Comparison of ENCODE assay signal across 25 cellular contexts in genomic region chr19:44814517-44814916, GRCh38. TPM values are rescaled to one million over a fixed set of nuclear protein-coding genes. Genes with fewer than 3 reads are reported as not detected.
DNase-seq lines count a peak whose midpoint lies in the region; ATAC-seq and TF ChIP-seq lines count a peak whose summit lies in the region.
"Had no signal": no experiment of that assay in that cellular context is flagged by ENCODE, and none has a peak within 500 bp of the region (broad histone marks: within the 10 kb centered on the region; RNA-seq: fewer than 3 reads in every experiment).

No MANE protein-coding gene starts in this region.

- WGBS in neuronal stem cell (ENCODE audit: extremely low coverage in 2 of 2, insufficient read length in 2 of 2, insufficient replicate concordance in 1 of 2), 2 donors: no CpG with 5 or more reads among the region's 17 CpGs

- H2BK120ac ChIP-seq in neuronal stem cell (ENCODE audit: low read depth, low read length): no peak overlapping the region

- peaks cover 0 to 3% of the 10 kb centered on the region in 2 donors for H3K9me3 ChIP-seq in neuronal stem cell (replicated peaks in 1 of 2; ENCODE audit: control insufficient read depth in 2 of 2, insufficient read depth in 1 of 2, low read depth in 1 of 2, low read length in 2 of 2)
- H3K9me3 ChIP-seq: A549; BE2C; BLaER1 treated with 17β-estradiol and CSF1 and Interleukin-3, amounts not matched to agents 10 nM and 100 nM had no signal

- H2BK15ac ChIP-seq in neuronal stem cell (ENCODE audit: low read length): no peak overlapping the region

- H3K79me1 ChIP-seq in neuronal stem cell (ENCODE audit: low read depth, low read length): no peaks in the 10 kb centered on the region

- DNase-seq in CD1c-positive myeloid dendritic cell (ENCODE audit: extremely low spot score): peak; percentile 23
- DNase-seq in MV-4-11 (lab: John Stamatoyannopoulos, UW): peak; percentile 24
- no peak for DNase-seq in left lobe of liver (ENCODE audit: low spot score)
- no peak for DNase-seq in neuronal stem cell (ENCODE audit: low spot score)
- DNase-seq in omental fat pad (ENCODE audit: low spot score): no peak
- no peak for DNase-seq in activated CD4-positive, CD25-positive, alpha-beta regulatory T cell (lab: John Stamatoyannopoulos, UW)
- DNase-seq: 8988T; ACHN; AML-193; BE2C; Calu3; CD4-positive, alpha-beta memory T cell; COR-L47; DMS53; DMS79 treated with DMSO at 0.1 percent for 48 hours; GF-D8; GM23248; H7; HCEC 1CT had no signal

- no peaks in the 10 kb centered on the region for H3K36me3 ChIP-seq in neuronal stem cell (replicated peaks in 1 of 2; ENCODE audit: control insufficient read depth in 2 of 2, insufficient read depth in 2 of 2, low read length in 2 of 2)
- H3K36me3 ChIP-seq: BE2C; BLaER1 treated with 17β-estradiol and CSF1 and Interleukin-3, amounts not matched to agents 10 nM and 100 nM had no signal

- H3K4ac ChIP-seq in neuronal stem cell (ENCODE audit: low read length): no peak overlapping the region

- peak overlapping the region; percentile 10 for H2AK5ac ChIP-seq in neuronal stem cell (ENCODE audit: low read depth, low read length)

- H3K18ac ChIP-seq in neuronal stem cell (ENCODE audit: low read length): no peak overlapping the region

- H3K9ac ChIP-seq in neuronal stem cell (ENCODE audit: low read depth, low read length, poor library complexity): peak overlapping the region; percentile 30
- H3K9ac ChIP-seq: BLaER1 treated with 17β-estradiol and CSF1 and Interleukin-3, amounts not matched to agents 10 nM and 100 nM; GM23248 had no signal

- no peak overlapping the region for H2BK5ac ChIP-seq in neuronal stem cell (ENCODE audit: low read length)

- H3K23ac ChIP-seq in neuronal stem cell (ENCODE audit: low read depth, low read length, poor library complexity): peak overlapping the region; percentile 10

- ATAC-seq in left lobe of liver: peak; percentile 33
- no peak for ATAC-seq in HG02973 (IDR thresholded peaks at IDR 0.05; ENCODE audit: unreplicated experiment)
- ATAC-seq in omental fat pad (ENCODE audit: low FRiP score): no peak
- ATAC-seq: A549 had no signal

- no peak overlapping the region for H2BK12ac ChIP-seq in neuronal stem cell (ENCODE audit: low read length)

- H2AFZ ChIP-seq in neuronal stem cell (ENCODE audit: low read length): no peak overlapping the region
- H2AFZ ChIP-seq: GM23248 had no signal

- H3K4me1 ChIP-seq in neuronal stem cell (ENCODE audit: control insufficient read depth in 2 of 2, insufficient read depth in 1 of 2, low read depth in 1 of 2, low read length in 2 of 2): peaks cover 10 to 14% of the 10 kb centered on the region in 2 donors
- H3K4me1 ChIP-seq: BE2C had no signal

- H3K4me3 ChIP-seq in neuronal stem cell (ENCODE audit: low read length in 2 of 2): no peak overlapping the region
- H3K4me3 ChIP-seq: A549; BLaER1 treated with 17β-estradiol and CSF1 and Interleukin-3, amounts not matched to agents 10 nM and 100 nM; GM23248 had no signal

- no peak overlapping the region for H3K27ac ChIP-seq in neuronal stem cell (replicated peaks; ENCODE audit: low read length)
- H3K27ac ChIP-seq: A549; BLaER1 treated with 17β-estradiol and CSF1 and Interleukin-3, amounts not matched to agents 10 nM and 100 nM; GM23248 had no signal

- peaks cover 0 to 5% (median 0%) of the 10 kb centered on the region in 3 experiments for H3K27me3 ChIP-seq in neuronal stem cell (ENCODE audit: control insufficient read depth in 3 of 3, insufficient read depth in 3 of 3, low read depth in 1 of 3, low read length in 3 of 3)
- H3K27me3 ChIP-seq: BE2C; BLaER1 treated with 17β-estradiol and CSF1 and Interleukin-3, amounts not matched to agents 10 nM and 100 nM had no signal

- TF ChIP-seq CTCF in omental fat pad (IDR thresholded peaks at IDR 0.05): no peak

- no peak overlapping the region for H3K14ac ChIP-seq in neuronal stem cell (ENCODE audit: low read length)

- H3K4me2 ChIP-seq in neuronal stem cell (ENCODE audit: insufficient read depth, low read length, poor library complexity, severe bottlenecking): no peak overlapping the region
- H3K4me2 ChIP-seq: A549; BLaER1 treated with 17β-estradiol and CSF1 and Interleukin-3, amounts not matched to agents 10 nM and 100 nM had no signal

- no peak overlapping the region for H4K91ac ChIP-seq in neuronal stem cell (ENCODE audit: low read depth, low read length, poor library complexity)

- H4K8ac ChIP-seq in neuronal stem cell (ENCODE audit: low read depth, low read length): no peak overlapping the region

RNA-seq across cellular contexts. Expression of gene BCAM, which starts 5.6 kb away (rescaled TPM):
- total RNA-seq in left lobe of liver: 40.7 TPM
- polyA plus RNA-seq in neuronal stem cell (2013, experiment 1 of 2): 28.4 TPM
- polyA plus RNA-seq in neuronal stem cell (2013, experiment 2 of 2): 27.8 TPM
- 10 to 100 TPM; 37.0 to 55.0 (median 43.0) TPM for total RNA-seq in omental fat pad
- total RNA-seq: CD4-positive, alpha-beta memory T cell had no signal
- polyA plus RNA-seq: CD14-positive monocyte; CD4-positive, alpha-beta memory T cell had no signal

RNA-seq across cellular contexts. Expression of gene NECTIN2, which starts 31.6 kb away (rescaled TPM):
- total RNA-seq in left lobe of liver (70.4 TPM), omental fat pad (100 to 1,000 TPM in 2 of 4 donors, 10 to 100 TPM in 2; 58.6 to 129 (median 90.2) TPM)
- 210 TPM for polyA plus RNA-seq in neuronal stem cell (2013, experiment 1 of 2)
- 208 TPM for polyA plus RNA-seq in neuronal stem cell (2013, experiment 2 of 2)

RNA-seq across cellular contexts. Expression of gene CBLC, which starts 36.8 kb away (rescaled TPM):
- total RNA-seq in left lobe of liver: 14.0 TPM
- 0.42 TPM for polyA plus RNA-seq in neuronal stem cell (2013, experiment 1 of 2)
- 0.43 TPM for polyA plus RNA-seq in neuronal stem cell (2013, experiment 2 of 2)
- total RNA-seq in omental fat pad: under 1 TPM in 1 of 4 donors, not detected in 3; 0.46 TPM
- total RNA-seq: CD4-positive, alpha-beta memory T cell; Daoy; G401; GM23248 had no signal
- polyA plus RNA-seq: A549; CD14-positive monocyte; CD4-positive, alpha-beta memory T cell; GM23248 had no signal

Comparison
In these comparisons a context has a peak if more than half of its experiments do, and no peak if none do; other contexts are left out.
1. DNase-seq: peak in CD1c-positive myeloid dendritic cell (single experiment) and MV-4-11 (single experiment); none in left lobe of liver (single experiment), neuronal stem cell (single experiment), omental fat pad (single experiment) and activated CD4-positive, CD25-positive, alpha-beta regulatory T cell (0 of 4).
2. RNA of gene CBLC, which starts 36.8 kb away (total RNA-seq): 14.0 TPM in left lobe of liver (single experiment); 0.46 TPM in omental fat pad; every median in the first group is over 10 times any median in the second.